1 cellular context compared by ENCODE assay signal in genomic region chr1:231841616-231842344, GRCh38.
TF ChIP-seq lines count a peak whose summit lies in the region.

No MANE protein-coding gene starts in this region.

TF ChIP-seq in HepG2, 621 proteins besides CTCF, POLR2A, EP300 and RAD21 (continued from another document and continues in another):
- TF ChIP-seq UBTF (CRISPR knock-in tag; IDR thresholded peaks at IDR 0.05), result no peak
- TF ChIP-seq ZNF274 (CRISPR knock-in tag; IDR thresholded peaks at IDR 0.05), result no peak
- TF ChIP-seq DNMT1 (CRISPR knock-in tag; IDR thresholded peaks at IDR 0.05), result no peak
- TF ChIP-seq ZNF251 (CRISPR knock-in tag; IDR thresholded peaks at IDR 0.05), result no peak
- TF ChIP-seq PATZ1 (CRISPR knock-in tag; IDR thresholded peaks at IDR 0.05), result no peak
- TF ChIP-seq, protein P1, sequence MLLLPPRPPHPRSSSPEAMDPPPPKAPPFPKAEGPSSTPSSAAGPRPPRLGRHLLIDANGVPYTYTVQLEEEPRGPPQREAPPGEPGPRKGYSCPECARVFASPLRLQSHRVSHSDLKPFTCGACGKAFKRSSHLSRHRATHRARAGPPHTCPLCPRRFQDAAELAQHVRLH (CRISPR knock-in tag; IDR thresholded peaks at IDR 0.05; ENCODE audit: borderline replicate concordance, low read depth), result no peak
- no peak for TF ChIP-seq ZNF343 (CRISPR knock-in tag; IDR thresholded peaks at IDR 0.05)
- TF ChIP-seq ZNF468 (CRISPR knock-in tag; IDR thresholded peaks at IDR 0.05), result no peak
- no peak for TF ChIP-seq ISL2 (CRISPR knock-in tag; IDR thresholded peaks at IDR 0.05)
- peak; percentile 57; the same call in 1 of the 2 replicates for TF ChIP-seq ZGPAT (CRISPR knock-in tag; IDR thresholded peaks at IDR 0.05)
- no peak for TF ChIP-seq HDAC1 (CRISPR knock-in tag; IDR thresholded peaks at IDR 0.05)
- TF ChIP-seq NFYC (CRISPR knock-in tag; IDR thresholded peaks at IDR 0.05), result no peak
- TF ChIP-seq GABPA (IDR thresholded peaks at IDR 0.05; ENCODE audit: low read depth, low read length), result no peak
- no peak for TF ChIP-seq GABPA (CRISPR knock-in tag; IDR thresholded peaks at IDR 0.05; ENCODE audit: low read depth)
- TF ChIP-seq ETV6 (CRISPR knock-in tag; conservative IDR thresholded peaks at IDR 0.05), result no peak
- no peak for TF ChIP-seq CCAR2 (optimal IDR thresholded peaks at IDR 0.05; ENCODE audit: low read depth, low read length)
- TF ChIP-seq MTF2 (CRISPR knock-in tag; IDR thresholded peaks at IDR 0.05; ENCODE audit: borderline replicate concordance), result no peak
- no peak for TF ChIP-seq ZNF282 (IDR thresholded peaks at IDR 0.05; ENCODE audit: partially characterized antibody)
- TF ChIP-seq JARID2 (CRISPR knock-in tag; IDR thresholded peaks at IDR 0.05; ENCODE audit: insufficient replicate concordance), result no peak
- 0 out of 2 replicates have a peak, but pooled peaks have one; percentile 25 for TF ChIP-seq ZNF609 (CRISPR knock-in tag; IDR thresholded peaks at IDR 0.05; ENCODE audit: borderline replicate concordance)
- TF ChIP-seq PHF8 (CRISPR knock-in tag; IDR thresholded peaks at IDR 0.05), result no peak
- TF ChIP-seq, protein P2, sequence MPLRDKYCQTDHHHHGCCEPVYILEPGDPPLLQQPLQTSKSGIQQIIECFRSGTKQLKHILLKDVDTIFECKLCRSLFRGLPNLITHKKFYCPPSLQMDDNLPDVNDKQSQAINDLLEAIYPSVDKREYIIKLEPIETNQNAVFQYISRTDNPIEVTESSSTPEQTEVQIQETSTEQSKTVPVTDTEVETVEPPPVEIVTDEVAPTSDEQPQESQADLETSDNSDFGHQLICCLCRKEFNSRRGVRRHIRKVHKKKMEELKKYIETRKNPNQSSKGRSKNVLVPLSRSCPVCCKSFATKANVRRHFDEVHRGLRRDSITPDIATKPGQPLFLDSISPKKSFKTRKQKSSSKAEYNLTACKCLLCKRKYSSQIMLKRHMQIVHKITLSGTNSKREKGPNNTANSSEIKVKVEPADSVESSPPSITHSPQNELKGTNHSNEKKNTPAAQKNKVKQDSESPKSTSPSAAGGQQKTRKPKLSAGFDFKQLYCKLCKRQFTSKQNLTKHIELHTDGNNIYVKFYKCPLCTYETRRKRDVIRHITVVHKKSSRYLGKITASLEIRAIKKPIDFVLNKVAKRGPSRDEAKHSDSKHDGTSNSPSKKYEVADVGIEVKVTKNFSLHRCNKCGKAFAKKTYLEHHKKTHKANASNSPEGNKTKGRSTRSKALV (CRISPR knock-in tag; IDR thresholded peaks at IDR 0.05), result no peak
- TF ChIP-seq RBFOX2 (IDR thresholded peaks at IDR 0.05; ENCODE audit: low read depth, low read length), result no peak
- TF ChIP-seq RNF2 (conservative IDR thresholded peaks at IDR 0.05; ENCODE audit: low read depth), result no peak
- TF ChIP-seq ATAD3A (CRISPR knock-in tag; IDR thresholded peaks at IDR 0.05), result no peak
- no peak for TF ChIP-seq ZNF558 (CRISPR knock-in tag; IDR thresholded peaks at IDR 0.05; ENCODE audit: borderline replicate concordance)
- no peak for TF ChIP-seq NKX3-1 (CRISPR knock-in tag; IDR thresholded peaks at IDR 0.05)
- TF ChIP-seq NFKBIZ (CRISPR knock-in tag; IDR thresholded peaks at IDR 0.05), result no peak
- no peak for TF ChIP-seq MTF1 (CRISPR knock-in tag; IDR thresholded peaks at IDR 0.05)
- TF ChIP-seq KMT2A (CRISPR knock-in tag; IDR thresholded peaks at IDR 0.05), result no peak
- TF ChIP-seq PHB2 (IDR thresholded peaks at IDR 0.05; ENCODE audit: partially characterized antibody), result no peak
- TF ChIP-seq, protein P3, sequence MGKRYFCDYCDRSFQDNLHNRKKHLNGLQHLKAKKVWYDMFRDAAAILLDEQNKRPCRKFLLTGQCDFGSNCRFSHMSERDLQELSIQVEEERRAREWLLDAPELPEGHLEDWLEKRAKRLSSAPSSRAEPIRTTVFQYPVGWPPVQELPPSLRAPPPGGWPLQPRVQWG (CRISPR knock-in tag; IDR thresholded peaks at IDR 0.05; ENCODE audit: borderline replicate concordance, low read depth), result no peak
- no peak for TF ChIP-seq ZNF691 (CRISPR knock-in tag; IDR thresholded peaks at IDR 0.05; ENCODE audit: borderline replicate concordance, low read depth)
- no peak for TF ChIP-seq ZNF766 (CRISPR knock-in tag; IDR thresholded peaks at IDR 0.05; ENCODE audit: borderline replicate concordance)
- TF ChIP-seq ZNF556 (CRISPR knock-in tag; IDR thresholded peaks at IDR 0.05; ENCODE audit: borderline replicate concordance), result no peak
- TF ChIP-seq EEA1 (CRISPR knock-in tag; IDR thresholded peaks at IDR 0.05; ENCODE audit: borderline replicate concordance), result no peak
- peak; percentile 90 for TF ChIP-seq TCF7 (IDR thresholded peaks at IDR 0.05; ENCODE audit: low read depth)
- TF ChIP-seq ZNF20 (CRISPR knock-in tag; IDR thresholded peaks at IDR 0.05), result no peak
- no peak for TF ChIP-seq MLLT10 (CRISPR knock-in tag; IDR thresholded peaks at IDR 0.05)
- TF ChIP-seq SRSF9 (IDR thresholded peaks at IDR 0.05; ENCODE audit: borderline replicate concordance, insufficient read depth, low read depth, low read length, poor library complexity, severe bottlenecking), result no peak
- TF ChIP-seq, protein P4, sequence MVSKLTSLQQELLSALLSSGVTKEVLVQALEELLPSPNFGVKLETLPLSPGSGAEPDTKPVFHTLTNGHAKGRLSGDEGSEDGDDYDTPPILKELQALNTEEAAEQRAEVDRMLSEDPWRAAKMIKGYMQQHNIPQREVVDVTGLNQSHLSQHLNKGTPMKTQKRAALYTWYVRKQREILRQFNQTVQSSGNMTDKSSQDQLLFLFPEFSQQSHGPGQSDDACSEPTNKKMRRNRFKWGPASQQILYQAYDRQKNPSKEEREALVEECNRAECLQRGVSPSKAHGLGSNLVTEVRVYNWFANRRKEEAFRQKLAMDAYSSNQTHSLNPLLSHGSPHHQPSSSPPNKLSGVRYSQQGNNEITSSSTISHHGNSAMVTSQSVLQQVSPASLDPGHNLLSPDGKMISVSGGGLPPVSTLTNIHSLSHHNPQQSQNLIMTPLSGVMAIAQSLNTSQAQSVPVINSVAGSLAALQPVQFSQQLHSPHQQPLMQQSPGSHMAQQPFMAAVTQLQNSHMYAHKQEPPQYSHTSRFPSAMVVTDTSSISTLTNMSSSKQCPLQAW (CRISPR knock-in tag; IDR thresholded peaks at IDR 0.05), result peak; percentile 59; the same call in 1 of the 2 replicates
- no peak for TF ChIP-seq AGO1 (IDR thresholded peaks at IDR 0.05; ENCODE audit: low read depth, low read length, poor library complexity, severe bottlenecking)
- no peak for TF ChIP-seq AGO2 (optimal IDR thresholded peaks at IDR 0.05; ENCODE audit: low read depth, low read length)
- TF ChIP-seq XBP1 (CRISPR knock-in tag; IDR thresholded peaks at IDR 0.05), result no peak
- no peak; the same call in 1 of the 2 replicates for TF ChIP-seq SOX5 (CRISPR knock-in tag; IDR thresholded peaks at IDR 0.05; ENCODE audit: borderline replicate concordance)
- TF ChIP-seq JUNB (CRISPR knock-in tag; IDR thresholded peaks at IDR 0.05; ENCODE audit: borderline replicate concordance), result peak; percentile 51; the same call in 1 of the 2 replicates
- 0 out of 2 replicates have a peak, but pooled peaks have one; percentile 17 for TF ChIP-seq ZNF12 (CRISPR knock-in tag; IDR thresholded peaks at IDR 0.05)
- no peak for TF ChIP-seq HOXA9 (CRISPR knock-in tag; IDR thresholded peaks at IDR 0.05; ENCODE audit: borderline replicate concordance)
- TF ChIP-seq, protein P5, sequence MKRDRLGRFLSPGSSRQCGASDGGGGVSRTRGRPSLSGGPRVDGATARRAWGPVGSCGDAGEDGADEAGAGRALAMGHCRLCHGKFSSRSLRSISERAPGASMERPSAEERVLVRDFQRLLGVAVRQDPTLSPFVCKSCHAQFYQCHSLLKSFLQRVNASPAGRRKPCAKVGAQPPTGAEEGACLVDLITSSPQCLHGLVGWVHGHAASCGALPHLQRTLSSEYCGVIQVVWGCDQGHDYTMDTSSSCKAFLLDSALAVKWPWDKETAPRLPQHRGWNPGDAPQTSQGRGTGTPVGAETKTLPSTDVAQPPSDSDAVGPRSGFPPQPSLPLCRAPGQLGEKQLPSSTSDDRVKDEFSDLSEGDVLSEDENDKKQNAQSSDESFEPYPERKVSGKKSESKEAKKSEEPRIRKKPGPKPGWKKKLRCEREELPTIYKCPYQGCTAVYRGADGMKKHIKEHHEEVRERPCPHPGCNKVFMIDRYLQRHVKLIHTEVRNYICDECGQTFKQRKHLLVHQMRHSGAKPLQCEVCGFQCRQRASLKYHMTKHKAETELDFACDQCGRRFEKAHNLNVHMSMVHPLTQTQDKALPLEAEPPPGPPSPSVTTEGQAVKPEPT (CRISPR knock-in tag; IDR thresholded peaks at IDR 0.05; ENCODE audit: low read depth), result no peak
